Comparison of ENCODE assay signal across 25 cellular contexts in the genomic region with DNA sequence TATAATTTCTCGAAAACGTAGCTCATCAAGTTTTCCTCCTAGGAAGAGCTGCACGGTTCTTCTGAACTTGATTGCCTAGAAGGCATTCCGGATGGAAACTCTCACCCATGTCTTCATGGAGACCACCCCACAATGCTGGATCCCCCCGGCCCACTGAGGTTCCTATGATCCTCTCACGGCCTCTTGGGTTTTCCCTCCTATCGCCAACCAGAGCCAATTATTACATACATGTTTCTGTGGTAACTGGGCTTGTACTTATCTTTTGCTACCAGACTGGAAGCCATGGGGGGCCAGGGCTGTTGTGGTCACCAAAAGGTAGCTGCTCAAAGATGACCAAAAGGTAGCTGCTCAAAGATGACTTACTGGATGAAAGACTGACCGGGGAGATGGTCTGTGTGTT.
DNase-seq lines count a peak whose midpoint lies in the region; FAIRE-seq and TF ChIP-seq lines count a peak whose summit lies in the region.
"Had no signal": no experiment of that assay in that cellular context is flagged by ENCODE, and none has a peak within 500 bp of the region (broad histone marks: within the 10 kb centered on the region; RNA-seq: fewer than 3 reads in every experiment).

No MANE protein-coding gene starts in this region.

- H3K36me3 ChIP-seq in astrocyte (ENCODE audit: insufficient read depth, low read length) (peaks cover 52% of the 10 kb centered on the region), right atrium auricular region (peaks cover 18% of the 10 kb centered on the region), spleen (peaks cover 0 to 12% (median 0%) of the 10 kb centered on the region in 6 donors)
- H3K36me3 ChIP-seq: prostate gland had no signal

- H3K27ac ChIP-seq in AG04450 (ENCODE audit: low read depth, low read length) (peak overlapping the region; percentile 77), astrocyte (ENCODE audit: low read depth, low read length) (peak overlapping the region; percentile 49), right atrium auricular region (peak overlapping the region; percentile 74 to 76), spleen (peak overlapping the region in 6 of 8 donors; percentile 26 to 75 (median 70))

- H3K4me2 ChIP-seq in astrocyte (ENCODE audit: low read length): no peak overlapping the region
- H3K4me2 ChIP-seq: SK-N-SH had no signal

- peaks cover 73% of the 10 kb centered on the region for H3K4me1 Mint-ChIP-seq in astrocyte (ENCODE audit: low read depth, unreplicated experiment)
- H3K4me1 Mint-ChIP-seq in activated CD4-positive, alpha-beta T cell treated with anti-CD3 and anti-CD28 coated beads, Interleukin-2, amount 10 ng/mL, durations not matched to agents 24 days and 14 days: peaks cover 9% of the 10 kb centered on the region
- H3K4me1 Mint-ChIP-seq: IgD-negative memory B cell had no signal

- no peak for TF ChIP-seq POLR2A in spleen (IDR thresholded peaks at IDR 0.05)

- H3K4me3 ChIP-seq in AG04450 (ENCODE audit: low read depth, low read length) (no peak overlapping the region), astrocyte (ENCODE audit: insufficient read depth, low read depth, low read length) (no peak overlapping the region), right atrium auricular region (no peak overlapping the region), spleen (no peak overlapping the region)
- H3K4me3 ChIP-seq: ascending aorta, prostate gland had no signal

- intact Hi-C loops in spleen (cut with DNase I; ENCODE audit: low total_unique reads): no loop called here
- intact Hi-C loops in activated CD4-positive, alpha-beta T cell treated with anti-CD3 and anti-CD28 coated beads, Interleukin-2, amount 10 ng/mL, durations not matched to agents 24 days and 14 days (cut with micrococcal nuclease): loop anchor here (10.0 kb wide), 1 partner anchor 47 kb away; no protein-coding TSS in a partner anchor

- DNase-seq in AG04450 (ENCODE audit: low read depth, low spot score) (no peak), astrocyte (ENCODE audit: low read depth) (no peak), right atrium auricular region (ENCODE audit: low spot score) (peak; percentile 38), spleen (peak; percentile 16), NCI-H1694 (lab: John Stamatoyannopoulos, UW) (no peak)
- DNase-seq in activated naive CD4-positive, alpha-beta T cell (lab: John Stamatoyannopoulos, UW): no peak
- no peak for DNase-seq in activated T-cell treated with anti-CD3 and anti-CD28 coated beads, Interleukin-2, amount 50 U/mL, for 48 hours
- DNase-seq in activated CD4-positive, alpha-beta T cell treated with anti-CD3 and anti-CD28 coated beads, Interleukin-2, amount 10 ng/mL, durations not matched to agents 24 days and 14 days: no peak
- DNase-seq: C1 segment of cervical spinal cord; cerebellar nuclear complex; effector CD8-positive, alpha-beta T cell; GOT3; NCI-H1417 treated with DMSO at 0.1 percent for 48 hours; NCI-H524; SK-N-SH; small intestine; stimulated activated CD4-positive, alpha-beta T cell treated with anti-CD3 and anti-CD28 coated beads, Interleukin-2, amount 100 ng/mL, for 48 hours; stimulated activated naive CD4-positive, alpha-beta T cell had no signal

- FAIRE-seq in astrocyte (lab: Jason Lieb, UNC): no peak
- FAIRE-seq: small intestine had no signal

- no peak overlapping the region for H2AFZ ChIP-seq in astrocyte (ENCODE audit: low read depth, low read length)

- 89 to 95% (median 92%) methylated on average over 8 of the region's 8 CpGs for WGBS in spleen, 5 donors

- peaks cover 35% of the 10 kb centered on the region for H3K36me3 Mint-ChIP-seq in astrocyte (ENCODE audit: low read depth, unreplicated experiment)
- H3K36me3 Mint-ChIP-seq in activated CD4-positive, alpha-beta T cell treated with anti-CD3 and anti-CD28 coated beads, Interleukin-2, amount 10 ng/mL, durations not matched to agents 24 days and 14 days (ENCODE audit: low read depth): peaks cover 14% of the 10 kb centered on the region

- peaks cover 80% of the 10 kb centered on the region for H3K79me2 ChIP-seq in astrocyte (ENCODE audit: insufficient read depth, low read length)

- no peak overlapping the region for H3K27ac Mint-ChIP-seq in astrocyte (ENCODE audit: unreplicated experiment)
- no peak overlapping the region for H3K27ac Mint-ChIP-seq in activated CD4-positive, alpha-beta T cell treated with anti-CD3 and anti-CD28 coated beads, Interleukin-2, amount 10 ng/mL, durations not matched to agents 24 days and 14 days
- H3K27ac Mint-ChIP-seq: activated naive CD8-positive, alpha-beta T cell; activated T-helper 17 cell treated with anti-CD3 and anti-CD28 coated beads, Interleukin-2, amount 50 U/mL, for 72 hours; IgD-negative memory B cell; T-helper 2 cell treated with Interferon-gamma antibody and Interleukin-4, amounts not matched to agents 5 μg/mL and 100 μg/mL, for 36 hours; type B pancreatic cell had no signal

- TF ChIP-seq CTCF in AG04450 (IDR thresholded peaks at IDR 0.05; ENCODE audit: low read depth, low read length): no peak
- no peak for TF ChIP-seq CTCF in astrocyte (IDR thresholded peaks at IDR 0.05; ENCODE audit: insufficient read depth, low read depth, low read length)
- no peak for TF ChIP-seq CTCF in right atrium auricular region (IDR thresholded peaks at IDR 0.05)
- TF ChIP-seq CTCF in spleen (IDR thresholded peaks at IDR 0.05 in 8 of 11, conservative IDR thresholded peaks at IDR 0.05 in 3 of 11): no peak

- H3K27me3 Mint-ChIP-seq in astrocyte (ENCODE audit: low read depth, unreplicated experiment): no peaks in the 10 kb centered on the region
- H3K27me3 Mint-ChIP-seq in activated CD4-positive, alpha-beta T cell treated with anti-CD3 and anti-CD28 coated beads, Interleukin-2, amount 10 ng/mL, durations not matched to agents 24 days and 14 days: no peaks in the 10 kb centered on the region
- H3K27me3 Mint-ChIP-seq: activated naive CD8-positive, alpha-beta T cell; activated T-helper 17 cell treated with anti-CD3 and anti-CD28 coated beads, Interleukin-2, amount 50 U/mL, for 72 hours; type B pancreatic cell had no signal

- POLR2A ChIA-PET in AG04450 (lab: Yijun Ruan, JAX): no interaction called here

- no peak overlapping the region for H3K4me3 Mint-ChIP-seq in astrocyte (ENCODE audit: unreplicated experiment)
- no peak overlapping the region for H3K4me3 Mint-ChIP-seq in activated CD4-positive, alpha-beta T cell treated with anti-CD3 and anti-CD28 coated beads, Interleukin-2, amount 10 ng/mL, durations not matched to agents 24 days and 14 days
- H3K4me3 Mint-ChIP-seq: activated naive CD8-positive, alpha-beta T cell; activated T-helper 17 cell treated with anti-CD3 and anti-CD28 coated beads, Interleukin-2, amount 50 U/mL, for 72 hours; IgD-negative memory B cell; T-helper 2 cell treated with Interferon-gamma antibody and Interleukin-4, amounts not matched to agents 5 μg/mL and 100 μg/mL, for 36 hours; type B pancreatic cell had no signal

- H3K27me3 ChIP-seq in AG04450 (ENCODE audit: control insufficient read depth, insufficient read depth, low read length): no peaks in the 10 kb centered on the region
- no peaks in the 10 kb centered on the region for H3K27me3 ChIP-seq in astrocyte (ENCODE audit: insufficient read depth, low read length)
- H3K27me3 ChIP-seq in right atrium auricular region: no peaks in the 10 kb centered on the region
- peaks cover 0 to 10% (median 0%) of the 10 kb centered on the region in 7 donors for H3K27me3 ChIP-seq in spleen (replicated peaks in 1 of 7)
- H3K27me3 ChIP-seq: ascending aorta had no signal

- no peak overlapping the region for H3K9ac ChIP-seq in astrocyte (ENCODE audit: low read length)
- H3K9ac ChIP-seq: SK-N-SH had no signal

- peaks cover 45% of the 10 kb centered on the region for H3K4me1 ChIP-seq in astrocyte (ENCODE audit: insufficient read depth, low read length)
- peaks cover 0 to 76% of the 10 kb centered on the region in 2 donors for H3K4me1 ChIP-seq in right atrium auricular region
- peaks cover 0 to 69% (median 24%) of the 10 kb centered on the region in 6 donors for H3K4me1 ChIP-seq in spleen

- H3K9me3 Mint-ChIP-seq in astrocyte (ENCODE audit: unreplicated experiment): peaks cover 7% of the 10 kb centered on the region
- H3K9me3 Mint-ChIP-seq in activated CD4-positive, alpha-beta T cell treated with anti-CD3 and anti-CD28 coated beads, Interleukin-2, amount 10 ng/mL, durations not matched to agents 24 days and 14 days: no peaks in the 10 kb centered on the region
- H3K9me3 Mint-ChIP-seq: activated T-helper 17 cell treated with anti-CD3 and anti-CD28 coated beads, Interleukin-2, amount 50 U/mL, for 72 hours; T-helper 2 cell treated with Interferon-gamma antibody and Interleukin-4, amounts not matched to agents 5 μg/mL and 100 μg/mL, for 36 hours; type B pancreatic cell had no signal

- H3K9me3 ChIP-seq in AG04450 (ENCODE audit: control insufficient read depth, insufficient read depth, low read length) (peaks cover 17% of the 10 kb centered on the region), astrocyte (ENCODE audit: insufficient read depth, low read depth, low read length) (peaks cover 12% of the 10 kb centered on the region), right atrium auricular region (no peaks in the 10 kb centered on the region), spleen (no peaks in the 10 kb centered on the region)
- H3K9me3 ChIP-seq: ascending aorta, prostate gland, SK-N-SH had no signal

- no peaks in the 10 kb centered on the region for H4K20me1 ChIP-seq in astrocyte (ENCODE audit: insufficient read depth, low read length)

- CTCF ChIA-PET in AG04450 (lab: Charles Lee): no interaction called here

Comparison
In these comparisons a context has a peak if more than half of its experiments do, and no peak if none do; other contexts are left out.
1. DNase-seq: peak in right atrium auricular region (single experiment) and spleen (single experiment); none in AG04450 (single experiment), astrocyte (single experiment), activated naive CD4-positive, alpha-beta T cell (0 of 4), NCI-H1694 (single experiment), activated T-cell treated with anti-CD3 and anti-CD28 coated beads, Interleukin-2, amount 50 U/mL, for 48 hours (0 of 2) and activated CD4-positive, alpha-beta T cell treated with anti-CD3 and anti-CD28 coated beads, Interleukin-2, amount 10 ng/mL, durations not matched to agents 24 days and 14 days (single experiment).
2. Peak in every context shown above with its lines, with median percentiles within 50 percentile points of each other: H3K27ac ChIP-seq.